ENCODE assay signal across 8 cellular contexts in genomic region chr6:28895131-28895812, GRCh38. TPM values are rescaled to one million over a fixed set of nuclear protein-coding genes. Genes with fewer than 3 reads are reported as not detected.
DNase-seq lines count a peak whose midpoint lies in the region; ATAC-seq and TF ChIP-seq lines count a peak whose summit lies in the region.

No MANE protein-coding gene starts in this region.

- peaks cover 9% of the 10 kb centered on the region for H3K4me1 Mint-ChIP-seq in progenitor cell of endocrine pancreas (ENCODE audit: low read depth)

- H3K27ac ChIP-seq in angular gyrus (ENCODE audit: low read depth, low read length): peak overlapping the region; percentile 86

- TF ChIP-seq CTCF in GM13977 (IDR thresholded peaks at IDR 0.05; ENCODE audit: extremely low read depth, insufficient read depth, missing control alignments) (no peak), progenitor cell of endocrine pancreas (IDR thresholded peaks at IDR 0.05; ENCODE audit: unreplicated experiment) (no peak)

- DNase-seq in GM13977 (ENCODE audit: low spot score) (peak; percentile 89), NCI-H146 treated with DMSO at 0.1 percent for 48 hours (lab: John Stamatoyannopoulos, UW; ENCODE audit: unreplicated experiment) (peak; percentile 92), T-helper 1 cell (peak; percentile 73 to 94 (median 86)), left ventricle myocardium superior (peak; percentile 90), progenitor cell of endocrine pancreas (ENCODE audit: low spot score, unreplicated experiment) (peak; percentile 81), ureter (ENCODE audit: low spot score) (peak; percentile 96)

- peak overlapping the region; percentile 99 for H3K27ac Mint-ChIP-seq in progenitor cell of endocrine pancreas

- in situ Hi-C loops in GM13977 (cut with MboI; ENCODE audit: low pct_unique_long_range_greater_than_20kb, low sequenced_read_pairs, unreplicated experiment): no loop called here

- intact Hi-C loops in left ventricle myocardium superior (cut with micrococcal nuclease): no loop called here

- H3K36me3 Mint-ChIP-seq in progenitor cell of endocrine pancreas (ENCODE audit: insufficient read depth): peaks cover 3% of the 10 kb centered on the region

- no peaks in the 10 kb centered on the region for H3K27me3 Mint-ChIP-seq in progenitor cell of endocrine pancreas

- ATAC-seq in HG02870 (IDR thresholded peaks at IDR 0.05; ENCODE audit: unreplicated experiment): peak; percentile 72
- peak; percentile 90 for ATAC-seq in left ventricle myocardium superior

- no peaks in the 10 kb centered on the region for H3K9me3 Mint-ChIP-seq in progenitor cell of endocrine pancreas (ENCODE audit: low read depth)

- H3K4me3 Mint-ChIP-seq in progenitor cell of endocrine pancreas (ENCODE audit: low read depth): peak overlapping the region; percentile 92

RNA-seq across cellular contexts. Expression of gene TRIM27, which starts 28.5 kb away (rescaled TPM):
- 19.2 TPM for total RNA-seq in left ventricle myocardium superior
- total RNA-seq in progenitor cell of endocrine pancreas: 91.8 and 97.3 TPM in 2 replicates
- total RNA-seq in ureter: 85.2 TPM

Comparison
In these comparisons a context has a peak if more than half of its experiments do, and no peak if none do; other contexts are left out.
1. Peak in every context shown above with its lines: DNase-seq, ATAC-seq and H3K27ac ChIP-seq.